Comparison of ENCODE assay signal across 16 cellular contexts in the genomic region with DNA sequence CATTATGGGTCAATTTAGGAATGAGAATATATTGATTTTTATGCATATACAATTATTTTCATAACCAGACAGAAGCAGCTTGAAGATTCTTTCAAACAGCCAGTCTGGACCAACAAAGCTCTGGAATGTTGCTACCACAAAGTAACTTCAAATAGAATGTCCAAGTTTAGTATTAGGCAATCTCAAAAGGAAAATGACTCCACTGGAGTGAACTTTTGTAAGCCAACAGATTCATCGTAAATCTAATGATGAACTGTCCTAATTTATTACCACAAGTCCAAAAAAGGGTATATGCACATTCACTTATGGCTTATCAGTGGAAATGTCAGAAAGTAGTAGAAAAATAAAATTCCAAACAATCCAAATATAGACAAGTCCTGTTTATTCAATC. TPM values are rescaled to one million over a fixed set of nuclear protein-coding genes. Genes with fewer than 3 reads are reported as not detected.
DNase-seq lines count a peak whose midpoint lies in the region; ATAC-seq and TF ChIP-seq lines count a peak whose summit lies in the region.
"Had no signal": no experiment of that assay in that cellular context is flagged by ENCODE, and none has a peak within 500 bp of the region (broad histone marks: within the 10 kb centered on the region; RNA-seq: fewer than 3 reads in every experiment).

No MANE protein-coding gene starts in this region.

- no peaks in the 10 kb centered on the region for H3K9me3 ChIP-seq in Karpas-422 (ENCODE audit: low read length)

- no peaks in the 10 kb centered on the region for H3K9me2 ChIP-seq in Karpas-422 (replicated peaks; ENCODE audit: insufficient read depth, low read length)
- no peaks in the 10 kb centered on the region for H3K9me2 ChIP-seq in GM23338 (ENCODE audit: insufficient read depth)

- H3K9me3 Mint-ChIP-seq in GM23338 = no peaks in the 10 kb centered on the region
- H3K9me3 Mint-ChIP-seq: activated naive CD8-positive, alpha-beta T cell treated with anti-CD3 and anti-CD28 coated beads, Interleukin-2, amount 10 ng/mL, durations not matched to agents 7 days and 5 days; naive B cell; T-helper 1 cell treated with Interleukin-12 subunit alpha and Interleukin-12 subunit beta and Interleukin-4 antibody, amounts not matched to agents 30 μg/mL and 1 μg/mL, for 36 hours had no signal

- peaks cover 7% of the 10 kb centered on the region; the same call in 2 of the 3 replicates for H3K4me1 Mint-ChIP-seq in GM23338

- no peaks in the 10 kb centered on the region for H3K36me3 ChIP-seq in Karpas-422 (ENCODE audit: insufficient read depth, low read length)
- H3K36me3 ChIP-seq in GM23338 (ENCODE audit: insufficient read depth) = no peaks in the 10 kb centered on the region

- no peaks in the 10 kb centered on the region for H3K27me3 ChIP-seq in Karpas-422 (ENCODE audit: low read length)
- H3K27me3 ChIP-seq in GM23338 (ENCODE audit: insufficient read depth) = no peaks in the 10 kb centered on the region
- H3K27me3 ChIP-seq: dorsolateral prefrontal cortex had no signal

- no peaks in the 10 kb centered on the region for H3K27me3 Mint-ChIP-seq in GM23338 (ENCODE audit: insufficient read depth, low read depth, poor library complexity)
- H3K27me3 Mint-ChIP-seq: activated naive CD8-positive, alpha-beta T cell treated with anti-CD3 and anti-CD28 coated beads, Interleukin-2, amount 10 ng/mL, durations not matched to agents 7 days and 5 days; naive B cell had no signal

- no peak overlapping the region for H2AFZ ChIP-seq in Karpas-422 (ENCODE audit: low read length)
- H2AFZ ChIP-seq in GM23338 = no peak overlapping the region

- no peaks in the 10 kb centered on the region for H3K36me3 Mint-ChIP-seq in GM23338 (ENCODE audit: low read depth)

- H3K4me2 ChIP-seq in Karpas-422 (ENCODE audit: low read depth, low read length, poor library complexity, severe bottlenecking) = no peak overlapping the region
- no peak overlapping the region for H3K4me2 ChIP-seq in GM23338

- no peaks in the 10 kb centered on the region for H3F3A ChIP-seq in GM23338 (replicated peaks; ENCODE audit: low read depth)

- H3K79me2 ChIP-seq in Karpas-422 (ENCODE audit: low read length) (no peaks in the 10 kb centered on the region), GM23338 (replicated peaks; ENCODE audit: insufficient read depth) (no peaks in the 10 kb centered on the region)

- H3K4me1 ChIP-seq in Karpas-422 (ENCODE audit: low read length) (no peaks in the 10 kb centered on the region), GM23338 (ENCODE audit: insufficient read depth) (peaks cover 4% of the 10 kb centered on the region; the same call in 1 of the 2 replicates)

- ATAC-seq in HG03175 (IDR thresholded peaks at IDR 0.05; ENCODE audit: unreplicated experiment) (no peak), GM23338 (no peak), GM21390 (IDR thresholded peaks at IDR 0.05; ENCODE audit: unreplicated experiment) (no peak)

- H3K27ac ChIP-seq in Karpas-422 (ENCODE audit: low read length) (no peak overlapping the region), GM23338 (ENCODE audit: low read depth) (no peak overlapping the region)
- H3K27ac ChIP-seq: dorsolateral prefrontal cortex had no signal

- H3K4me3 ChIP-seq in Karpas-422 (ENCODE audit: low read length) = no peak overlapping the region
- H3K4me3 ChIP-seq in fibroblast of mammary gland (ENCODE audit: control insufficient read depth, low read depth, low read length) = no peak overlapping the region
- H3K4me3 ChIP-seq in GM23338 = no peak overlapping the region
- H3K4me3 ChIP-seq: GM12878 had no signal

- no peak overlapping the region for H3K27ac Mint-ChIP-seq in GM23338
- H3K27ac Mint-ChIP-seq: activated naive CD8-positive, alpha-beta T cell treated with anti-CD3 and anti-CD28 coated beads, Interleukin-2, amount 10 ng/mL, durations not matched to agents 7 days and 5 days; T-helper 1 cell treated with Interleukin-12 subunit alpha and Interleukin-12 subunit beta and Interleukin-4 antibody, amounts not matched to agents 30 μg/mL and 1 μg/mL, for 36 hours had no signal

- H3K4me3 Mint-ChIP-seq in GM23338 = no peak overlapping the region
- H3K4me3 Mint-ChIP-seq: activated naive CD8-positive, alpha-beta T cell treated with anti-CD3 and anti-CD28 coated beads, Interleukin-2, amount 10 ng/mL, durations not matched to agents 7 days and 5 days; naive B cell; T-helper 1 cell treated with Interleukin-12 subunit alpha and Interleukin-12 subunit beta and Interleukin-4 antibody, amounts not matched to agents 30 μg/mL and 1 μg/mL, for 36 hours had no signal

- H4K20me1 ChIP-seq in Karpas-422 (ENCODE audit: insufficient read depth, low read depth, low read length) (0 out of 2 replicates have a peak, but pooled peaks cover 8% of the 10 kb centered on the region), GM23338 (replicated peaks; ENCODE audit: insufficient read depth) (no peaks in the 10 kb centered on the region)

- peak; percentile 9 for DNase-seq in AG08396 (ENCODE audit: low spot score)
- peak; percentile 10 for DNase-seq in Karpas-422
- peak; percentile 71 for DNase-seq in fibroblast of mammary gland (ENCODE audit: low read depth)
- peak; percentile 74 for DNase-seq in renal cortical epithelial cell (ENCODE audit: low read depth)
- no peak for DNase-seq in anterior cingulate cortex (lab: John Stamatoyannopoulos, UW)
- no peak for DNase-seq in GM23338 (ENCODE audit: low spot score)
- DNase-seq: activated CD4-positive, alpha-beta T cell treated with anti-CD3 and anti-CD28 coated beads for 1 hour; activated naive CD8-positive, alpha-beta T cell treated with anti-CD3 and anti-CD28 coated beads, Interleukin-2, amount 10 ng/mL, durations not matched to agents 7 days and 5 days; activated T-cell treated with anti-CD3 and anti-CD28 coated beads for 4 hours; dorsolateral prefrontal cortex had no signal

- TF ChIP-seq CTCF in fibroblast of mammary gland (conservative IDR thresholded peaks at IDR 0.05; ENCODE audit: control insufficient read depth, insufficient read depth, low read depth, low read length) (no peak), GM23338 (conservative IDR thresholded peaks at IDR 0.05; ENCODE audit: low read depth in 2 of 2) (no peak)

- H3K9ac ChIP-seq in Karpas-422 (ENCODE audit: low read length) = no peak overlapping the region

TF ChIP-seq in GM23338, 12 proteins besides CTCF, POLR2A, EP300 and RAD21 (continues in another document):
- no peak for TF ChIP-seq REST (IDR thresholded peaks at IDR 0.05; ENCODE audit: unreplicated experiment)
- TF ChIP-seq CREB1 (CRISPR knock-in tag; IDR thresholded peaks at IDR 0.05; ENCODE audit: low read depth) = no peak
- TF ChIP-seq EZH2 (IDR thresholded peaks at IDR 0.05; ENCODE audit: low read depth, unreplicated experiment) = no peak

RNA-seq across cellular contexts. Expression of gene PLN, which starts 3.6 kb away (rescaled TPM):
- not detected in 2 replicates for total RNA-seq in Karpas-422 (2014; rRNA removed; shearing (Covaris generic); ENCODE audit: low replicate concordance)
- total RNA-seq in renal cortical epithelial cell = not detected in 2 replicates
- not detected in 2 replicates for total RNA-seq in GM23338 (2014; rRNA removed; shearing (Covaris generic))
- 0.10 TPM in 1 of 2 replicates, not detected in the other for polyA plus RNA-seq in GM23338 (2016; fragmentation: Nextera tagmentation; extraction: Ambion mirVana)
- total RNA-seq: activated naive CD8-positive, alpha-beta T cell treated with anti-CD3 and anti-CD28 coated beads, Interleukin-2, amount 10 ng/mL, durations not matched to agents 7 days and 5 days; GM12878; RPMI7951 had no signal

Comparison
In these comparisons a context has a peak if more than half of its experiments do, and no peak if none do; other contexts are left out.
1. DNase-seq: peak in AG08396 (single experiment), Karpas-422 (single experiment), fibroblast of mammary gland (single experiment) and renal cortical epithelial cell (single experiment); none in anterior cingulate cortex (0 of 58) and GM23338 (single experiment).